11 cellular contexts compared by ENCODE assay signal in the genomic region with DNA sequence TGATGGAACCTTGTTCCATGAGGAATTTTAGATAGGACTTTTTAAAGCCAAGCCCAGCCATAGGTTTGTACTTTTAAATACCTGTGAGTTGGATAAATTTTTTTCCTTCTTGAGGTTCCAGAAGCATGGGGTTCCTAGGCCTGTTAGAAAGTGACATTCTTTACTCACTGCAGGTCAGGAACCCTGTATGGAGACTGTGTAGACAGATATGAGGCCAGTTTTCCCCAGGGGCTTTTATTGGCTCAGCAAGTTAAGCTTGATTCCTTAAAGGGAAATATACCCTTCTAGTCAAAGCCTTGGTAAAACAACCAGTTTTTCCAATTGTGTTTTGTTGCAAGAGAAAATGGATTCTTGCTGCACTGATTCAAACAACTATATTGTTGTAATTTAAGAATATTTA. TPM values are rescaled to one million over a fixed set of nuclear protein-coding genes. Genes with fewer than 3 reads are reported as not detected.
DNase-seq lines count a peak whose midpoint lies in the region; ATAC-seq, FAIRE-seq and TF ChIP-seq lines count a peak whose summit lies in the region.
"Had no signal": no experiment of that assay in that cellular context is flagged by ENCODE, and none has a peak within 500 bp of the region (broad histone marks: within the 10 kb centered on the region; RNA-seq: fewer than 3 reads in every experiment).

No MANE protein-coding gene starts in this region.

- intact Hi-C loops in testis (cut with DNase I; ENCODE audit: low total_unique reads): no loop called here

- H3K4me1 ChIP-seq in GM23248 (ENCODE audit: insufficient read depth): peaks cover 33% of the 10 kb centered on the region
- H3K4me1 ChIP-seq in astrocyte (ENCODE audit: insufficient read depth, low read length): peaks cover 23% of the 10 kb centered on the region
- H3K4me1 ChIP-seq in right atrium auricular region: peaks cover 0 to 30% of the 10 kb centered on the region in 2 donors
- peaks cover 25% of the 10 kb centered on the region for H3K4me1 ChIP-seq in testis

- peak overlapping the region; percentile 78 for H3K4me2 ChIP-seq in GM23248 (ENCODE audit: unreplicated experiment)
- peak overlapping the region; percentile 76 for H3K4me2 ChIP-seq in astrocyte (ENCODE audit: low read length)

- in situ Hi-C loops in GM23248 (cut with MboI): no loop called here

- H2AFZ ChIP-seq in GM23248 (no peak overlapping the region), astrocyte (ENCODE audit: low read depth, low read length) (no peak overlapping the region)

- peaks cover 36% of the 10 kb centered on the region for H3K4me1 Mint-ChIP-seq in astrocyte (ENCODE audit: low read depth, unreplicated experiment)

- ATAC-seq in HG02763 (IDR thresholded peaks at IDR 0.05; ENCODE audit: unreplicated experiment): no peak

- no peak for TF ChIP-seq POLR2A in testis (IDR thresholded peaks at IDR 0.05)

- no peaks in the 10 kb centered on the region for H3K9me2 ChIP-seq in GM23248 (ENCODE audit: insufficient read depth)

- no peaks in the 10 kb centered on the region for H3K9me3 Mint-ChIP-seq in astrocyte (ENCODE audit: unreplicated experiment)
- H3K9me3 Mint-ChIP-seq: activated T-cell treated with anti-CD3 and anti-CD28 coated beads, Interleukin-2, amount 50 U/mL, for 24 hours had no signal

- H3K36me3 Mint-ChIP-seq in astrocyte (ENCODE audit: low read depth, unreplicated experiment): peaks cover 14% of the 10 kb centered on the region

- H4K20me1 ChIP-seq in GM23248 (ENCODE audit: insufficient read depth): no peaks in the 10 kb centered on the region
- H4K20me1 ChIP-seq in astrocyte (ENCODE audit: insufficient read depth, low read length): no peaks in the 10 kb centered on the region

- H3K4me3 ChIP-seq in GM23248 (no peak overlapping the region), astrocyte (ENCODE audit: insufficient read depth, low read depth, low read length) (no peak overlapping the region), right atrium auricular region (no peak overlapping the region), testis (no peak overlapping the region)

- H3K27me3 ChIP-seq in GM23248 (replicated peaks; ENCODE audit: insufficient read depth): no peaks in the 10 kb centered on the region
- H3K27me3 ChIP-seq in astrocyte (ENCODE audit: insufficient read depth, low read length): no peaks in the 10 kb centered on the region
- no peaks in the 10 kb centered on the region for H3K27me3 ChIP-seq in right atrium auricular region
- no peaks in the 10 kb centered on the region for H3K27me3 ChIP-seq in testis

- TF ChIP-seq CTCF in astrocyte (IDR thresholded peaks at IDR 0.05; ENCODE audit: insufficient read depth, low read depth, low read length) (no peak), right atrium auricular region (IDR thresholded peaks at IDR 0.05) (no peak), testis (IDR thresholded peaks at IDR 0.05) (no peak)

- peak overlapping the region; percentile 55 for H3K4me3 Mint-ChIP-seq in astrocyte (ENCODE audit: unreplicated experiment)
- H3K4me3 Mint-ChIP-seq: activated T-cell treated with anti-CD3 and anti-CD28 coated beads, Interleukin-2, amount 50 U/mL, for 24 hours had no signal

- no peak for FAIRE-seq in astrocyte (lab: Jason Lieb, UNC)

- H3K79me2 ChIP-seq in GM23248 (ENCODE audit: insufficient read depth): 0 out of 2 replicates have a peak, but pooled peaks cover 5% of the 10 kb centered on the region
- no peaks in the 10 kb centered on the region for H3K79me2 ChIP-seq in astrocyte (ENCODE audit: insufficient read depth, low read length)

- peak overlapping the region; percentile 97 for H3K27ac Mint-ChIP-seq in astrocyte (ENCODE audit: unreplicated experiment)
- H3K27ac Mint-ChIP-seq: activated T-cell treated with anti-CD3 and anti-CD28 coated beads, Interleukin-2, amount 50 U/mL, for 24 hours had no signal

- H3K9me3 ChIP-seq in GM23248 (ENCODE audit: low read depth) (no peaks in the 10 kb centered on the region), astrocyte (ENCODE audit: insufficient read depth, low read depth, low read length) (no peaks in the 10 kb centered on the region), right atrium auricular region (no peaks in the 10 kb centered on the region), testis (no peaks in the 10 kb centered on the region)

- H3K27ac ChIP-seq in GM23248: peak overlapping the region; percentile 91
- H3K27ac ChIP-seq in astrocyte (ENCODE audit: low read depth, low read length): no peak overlapping the region
- peak overlapping the region; percentile 61 to 73 for H3K27ac ChIP-seq in right atrium auricular region
- peak overlapping the region; percentile 81 to 85 for H3K27ac ChIP-seq in testis

- H3K9ac ChIP-seq in GM23248 (peak overlapping the region; percentile 74), astrocyte (ENCODE audit: low read length) (no peak overlapping the region)

- no peaks in the 10 kb centered on the region for H3K27me3 Mint-ChIP-seq in astrocyte (ENCODE audit: low read depth, unreplicated experiment)
- H3K27me3 Mint-ChIP-seq: activated T-cell treated with anti-CD3 and anti-CD28 coated beads, Interleukin-2, amount 50 U/mL, for 24 hours had no signal

- DNase-seq in GM23248 (peak; percentile 33), astrocyte (ENCODE audit: low read depth) (no peak), right atrium auricular region (ENCODE audit: low spot score) (no peak), testis (no peak), AG08396 (ENCODE audit: low spot score) (no peak), NOMO-1 (lab: John Stamatoyannopoulos, UW; ENCODE audit: unreplicated experiment in 2 of 2) (no peak), HK-2 (ENCODE audit: unreplicated experiment) (no peak)
- DNase-seq: activated T-cell treated with anti-CD3 and anti-CD28 coated beads, Interleukin-2, amount 50 U/mL, for 24 hours; head of caudate nucleus; occipital lobe had no signal

- H3F3A ChIP-seq in GM23248 (ENCODE audit: insufficient read depth): peaks cover 19% of the 10 kb centered on the region

- H3K36me3 ChIP-seq in GM23248 (ENCODE audit: low read depth) (no peaks in the 10 kb centered on the region), astrocyte (ENCODE audit: insufficient read depth, low read length) (no peaks in the 10 kb centered on the region), right atrium auricular region (peaks cover 6% of the 10 kb centered on the region), testis (ENCODE audit: low read depth, missing control alignments) (no peaks in the 10 kb centered on the region)

RNA-seq across cellular contexts. Expression of a gene that starts 38.4 kb away (rescaled TPM):
- total RNA-seq in GM23248 (2014; rRNA removed; shearing (Covaris generic)): 9.6 and 15.7 TPM in 2 replicates
- polyA plus RNA-seq in GM23248 (2016; fragmentation: Nextera tagmentation; extraction: Ambion mirVana) (13.8 and 14.5 TPM in 2 replicates), testis (ENCODE audit: insufficient read depth, low read depth, low replicate concordance) (30.5 TPM)
- total RNA-seq in astrocyte (9.5 and 12.7 TPM in 2 replicates), right atrium auricular region (1 to 10 TPM; 5.4 to 7.2 TPM), testis (10 to 100 TPM; 19.9 to 27.6 TPM)

RNA-seq across cellular contexts. Expression of a gene that starts 49.1 kb away (rescaled TPM):
- 31.0 and 35.7 TPM in 2 replicates for total RNA-seq in GM23248 (2014; rRNA removed; shearing (Covaris generic))
- 113 and 122 TPM in 2 replicates for polyA plus RNA-seq in GM23248 (2016; fragmentation: Nextera tagmentation; extraction: Ambion mirVana)
- total RNA-seq in astrocyte: 122 and 132 TPM in 2 replicates
- 10 to 100 TPM; 12.7 to 25.9 TPM for total RNA-seq in right atrium auricular region
- total RNA-seq in testis: 10 to 100 TPM; 27.1 to 30.2 TPM
- 71.2 TPM for polyA plus RNA-seq in testis (ENCODE audit: insufficient read depth, low read depth, low replicate concordance)
